In the genomic region with DNA sequence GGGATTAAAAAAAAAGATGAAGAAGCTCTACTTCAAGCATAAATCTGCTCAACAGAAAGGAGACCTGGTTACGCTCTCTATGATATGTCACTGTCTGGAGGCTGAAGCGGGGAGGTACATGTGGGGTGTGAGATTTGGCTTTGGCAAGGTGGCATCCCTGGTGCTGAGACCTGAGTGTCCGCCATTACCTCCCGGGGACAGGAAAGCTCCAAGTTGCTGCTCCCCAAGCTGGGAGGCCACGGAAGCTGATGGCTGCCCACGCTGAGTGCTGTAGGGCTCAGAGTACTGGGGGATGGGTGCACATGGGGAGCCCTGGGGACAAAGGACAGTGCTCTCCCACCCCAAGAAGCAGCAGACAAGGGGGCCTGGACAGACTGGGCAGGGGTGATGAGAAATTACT, we compare ENCODE assay signal across 16 cellular contexts.
DNase-seq lines count a peak whose midpoint lies in the region; ATAC-seq and TF ChIP-seq lines count a peak whose summit lies in the region.
"Had no signal": no experiment of that assay in that cellular context is flagged by ENCODE, and none has a peak within 500 bp of the region (broad histone marks: within the 10 kb centered on the region; RNA-seq: fewer than 3 reads in every experiment).

No MANE protein-coding gene starts in this region.

- no peak overlapping the region for H3K4ac ChIP-seq in neuronal stem cell (ENCODE audit: low read length)

- TF ChIP-seq POLR2A in sigmoid colon (IDR thresholded peaks at IDR 0.05) (no peak), Peyer's patch (IDR thresholded peaks at IDR 0.05) (no peak)

- H3K18ac ChIP-seq in neuronal stem cell (ENCODE audit: low read length) = no peak overlapping the region

- no peak overlapping the region for H2AFZ ChIP-seq in neuronal stem cell (ENCODE audit: low read length)
- H2AFZ ChIP-seq: GM23338 had no signal

- H3K4me2 ChIP-seq in neuronal stem cell (ENCODE audit: insufficient read depth, low read length, poor library complexity, severe bottlenecking) = no peak overlapping the region
- H3K4me2 ChIP-seq: GM23338 had no signal

- no peak for TF ChIP-seq EP300 in sigmoid colon (IDR thresholded peaks at IDR 0.05)

- H3K79me1 ChIP-seq in neuronal stem cell (ENCODE audit: low read depth, low read length) = no peaks in the 10 kb centered on the region

- no peak overlapping the region for H4K91ac ChIP-seq in neuronal stem cell (ENCODE audit: low read depth, low read length, poor library complexity)

- intact Hi-C loops in sigmoid colon (cut with DNase I) (no loop called here), upper lobe of right lung (cut with DNase I) (no loop called here)

- H3K36me3 ChIP-seq in neuronal stem cell (replicated peaks in 1 of 2; ENCODE audit: control insufficient read depth in 2 of 2, insufficient read depth in 2 of 2, low read length in 2 of 2) (no peaks in the 10 kb centered on the region), sigmoid colon (no peaks in the 10 kb centered on the region), upper lobe of right lung (no peaks in the 10 kb centered on the region), Peyer's patch (no peaks in the 10 kb centered on the region)
- H3K36me3 ChIP-seq: HAP-1 had no signal

- H3K27ac ChIP-seq in neuronal stem cell (replicated peaks; ENCODE audit: low read length) (no peak overlapping the region), sigmoid colon (no peak overlapping the region), upper lobe of right lung (no peak overlapping the region), Peyer's patch (no peak overlapping the region)

- no peak overlapping the region for H4K8ac ChIP-seq in neuronal stem cell (ENCODE audit: low read depth, low read length)

- no peak for ATAC-seq in upper lobe of right lung
- ATAC-seq: GM23338 had no signal

- H3K4me1 ChIP-seq in neuronal stem cell (ENCODE audit: control insufficient read depth in 2 of 2, insufficient read depth in 1 of 2, low read depth in 1 of 2, low read length in 2 of 2) (peaks cover 0 to 2% of the 10 kb centered on the region in 2 donors), sigmoid colon (no peaks in the 10 kb centered on the region), upper lobe of right lung (no peaks in the 10 kb centered on the region), Peyer's patch (no peaks in the 10 kb centered on the region)
- H3K4me1 ChIP-seq: HAP-1 had no signal

- TF ChIP-seq CTCF in sigmoid colon (IDR thresholded peaks at IDR 0.05) (no peak), upper lobe of right lung (IDR thresholded peaks at IDR 0.05) (no peak), Peyer's patch (IDR thresholded peaks at IDR 0.05) (no peak)

- H2BK5ac ChIP-seq in neuronal stem cell (ENCODE audit: low read length) = no peak overlapping the region

- no peak overlapping the region for H3K23ac ChIP-seq in neuronal stem cell (ENCODE audit: low read depth, low read length, poor library complexity)

- DNase-seq in neuronal stem cell (ENCODE audit: low spot score) = no peak
- DNase-seq in sigmoid colon = peak; percentile 38
- peak; percentile 35 for DNase-seq in upper lobe of right lung
- DNase-seq in activated gamma-delta T cell (lab: John Stamatoyannopoulos, UW) = no peak
- DNase-seq in NCI-H774 (lab: John Stamatoyannopoulos, UW) = no peak
- no peak for DNase-seq in Peyer's patch
- DNase-seq: C1 segment of cervical spinal cord; Calu3; CD4-positive, alpha-beta memory T cell; COR-L47; DMS53; DMS79 treated with DMSO at 0.1 percent for 48 hours; GF-D8; HFFc6 had no signal

- H3K4me3 ChIP-seq in neuronal stem cell (ENCODE audit: low read length in 2 of 2) (no peak overlapping the region), sigmoid colon (no peak overlapping the region), upper lobe of right lung (no peak overlapping the region), Peyer's patch (no peak overlapping the region)
- H3K4me3 ChIP-seq: GM23338, HAP-1 had no signal

- peak overlapping the region; percentile 49 for H2BK15ac ChIP-seq in neuronal stem cell (ENCODE audit: low read length)

- peaks cover 0 to 50% (median 0%) of the 10 kb centered on the region in 3 experiments for H3K27me3 ChIP-seq in neuronal stem cell (ENCODE audit: control insufficient read depth in 3 of 3, insufficient read depth in 3 of 3, low read depth in 1 of 3, low read length in 3 of 3)
- H3K27me3 ChIP-seq in sigmoid colon = no peaks in the 10 kb centered on the region
- no peaks in the 10 kb centered on the region for H3K27me3 ChIP-seq in upper lobe of right lung
- H3K27me3 ChIP-seq in Peyer's patch = no peaks in the 10 kb centered on the region

- no peak overlapping the region for H3K9ac ChIP-seq in neuronal stem cell (ENCODE audit: low read depth, low read length, poor library complexity)

- H3K14ac ChIP-seq in neuronal stem cell (ENCODE audit: low read length) = no peak overlapping the region

- no CpG with 5 or more reads among the region's 6 CpGs for WGBS in neuronal stem cell (ENCODE audit: extremely low coverage in 2 of 2, insufficient read length in 2 of 2, insufficient replicate concordance in 1 of 2), 2 donors
- WGBS in sigmoid colon, 2 donors = 96 to 97% methylated on average over 6 of the region's 6 CpGs

- H2BK12ac ChIP-seq in neuronal stem cell (ENCODE audit: low read length) = no peak overlapping the region

- no peaks in the 10 kb centered on the region for H3K9me3 ChIP-seq in neuronal stem cell (replicated peaks in 1 of 2; ENCODE audit: control insufficient read depth in 2 of 2, insufficient read depth in 1 of 2, low read depth in 1 of 2, low read length in 2 of 2)
- H3K9me3 ChIP-seq in sigmoid colon = no peaks in the 10 kb centered on the region
- H3K9me3 ChIP-seq in upper lobe of right lung = no peaks in the 10 kb centered on the region
- H3K9me3 ChIP-seq in Peyer's patch = no peaks in the 10 kb centered on the region
- H3K9me3 ChIP-seq: HAP-1 had no signal

- no peak overlapping the region for H2BK120ac ChIP-seq in neuronal stem cell (ENCODE audit: low read depth, low read length)

- no peak overlapping the region for H2AK5ac ChIP-seq in neuronal stem cell (ENCODE audit: low read depth, low read length)

Comparison
In these comparisons a context has a peak if more than half of its experiments do, and no peak if none do; other contexts are left out.
1. DNase-seq: peak in sigmoid colon (single experiment) and upper lobe of right lung (single experiment); none in neuronal stem cell (single experiment), activated gamma-delta T cell (single experiment), NCI-H774 (single experiment) and Peyer's patch (0 of 3).